ENCODE assay signal across 18 cellular contexts in genomic region chr2:117071556-117072102, GRCh38.
"Had no signal": no experiment of that assay in that cellular context is flagged by ENCODE, and none has a peak within 500 bp of the region (broad histone marks: within the 10 kb centered on the region; RNA-seq: fewer than 3 reads in every experiment).

No MANE protein-coding gene starts in this region.

- ATAC-seq: heart right ventricle; left lobe of liver; stimulated activated naive B cell treated with anti-CD40 and anti-IgM and Interleukin-4, amounts not matched to agents 10 μg/mL and 1 μg/mL and 100 μg/mL, for 72 hours; stimulated activated naive CD8-positive, alpha-beta T cell treated with anti-CD3 and anti-CD28 coated beads, Interleukin-15, amount 100 ng/mL, for 72 hours had no signal

- H3K27ac ChIP-seq: dorsolateral prefrontal cortex, heart right ventricle, lower lobe of right lung, right atrium auricular region, thoracic aorta, transverse colon had no signal

- H3K4me3 ChIP-seq: dorsolateral prefrontal cortex, heart right ventricle, lower lobe of right lung, right atrium auricular region, thoracic aorta, transverse colon had no signal

- H3K9me3 ChIP-seq: lower lobe of right lung, right atrium auricular region, thoracic aorta, transverse colon had no signal

- DNase-seq: central memory CD4-positive, alpha-beta T cell; cortex of kidney; dorsolateral prefrontal cortex; effector CD8-positive, alpha-beta T cell; heart right ventricle; hypothalamus; lower lobe of right lung; stimulated activated CD4-positive, alpha-beta T cell treated with anti-CD3 and anti-CD28 coated beads, Interleukin-15, amount 100 ng/mL, for 24 hours; stimulated activated CD4-positive, alpha-beta T cell treated with anti-CD3 and anti-CD28 coated beads, Interleukin-1b, Interleukin-23, amount 100 ng/mL, for 48 hours; stimulated activated CD4-positive, alpha-beta T cell treated with anti-CD3 and anti-CD28 coated beads, Interleukin-4, amount 100 ng/mL, for 24 hours; stimulated activated naive B cell treated with anti-CD40 and anti-IgM and Interleukin-4, amounts not matched to agents 10 μg/mL and 1 μg/mL and 100 μg/mL, for 72 hours; stimulated activated naive CD8-positive, alpha-beta T cell treated with anti-CD3 and anti-CD28 coated beads, Interleukin-15, amount 100 ng/mL, for 72 hours; transverse colon had no signal

- H3K27me3 ChIP-seq: dorsolateral prefrontal cortex, heart right ventricle, right atrium auricular region, transverse colon had no signal

- FAIRE-seq: frontal cortex, islet of Langerhans had no signal

- H3K36me3 ChIP-seq: heart right ventricle, lower lobe of right lung, right atrium auricular region, thoracic aorta, transverse colon had no signal

- H3K4me1 ChIP-seq: heart right ventricle, lower lobe of right lung, right atrium auricular region had no signal
